In genomic region chr6:139923964-139924475, GRCh38 we compare ENCODE assay signal across 24 cellular contexts.
DNase-seq lines count a peak whose midpoint lies in the region; ATAC-seq lines count a peak whose summit lies in the region.
"Had no signal": no experiment of that assay in that cellular context is flagged by ENCODE, and none has a peak within 500 bp of the region (broad histone marks: within the 10 kb centered on the region; RNA-seq: fewer than 3 reads in every experiment).

No MANE protein-coding gene starts in this region.

- H3K9me3 Mint-ChIP-seq in dendritic cell treated with granulocyte-macrophage colony-stimulating factor and Interleukin-4, amounts not matched to agents 40 ng/mL and 50 ng/mL, for 4 days, result no peaks in the 10 kb centered on the region
- H3K9me3 Mint-ChIP-seq in natural killer cell treated with Interleukin-12 subunit alpha and Interleukin-12 subunit beta and Interleukin-15 and Interleukin-18, amount 100 ng/mL, for 72 hours, result no peaks in the 10 kb centered on the region
- H3K9me3 Mint-ChIP-seq: CD14-positive monocyte; CD8-positive, alpha-beta memory T cell had no signal

- no peak overlapping the region for H3K27ac ChIP-seq in SJCRH30
- H3K27ac ChIP-seq: 22Rv1 had no signal

- no peak for ATAC-seq in natural killer cell treated with Interleukin-12 subunit alpha and Interleukin-12 subunit beta and Interleukin-15 and Interleukin-18, amount 100 ng/mL, for 72 hours
- ATAC-seq: K562, PC-3, Right ventricle myocardium inferior had no signal

- peak; percentile 2 for DNase-seq in NCI-H1092 treated with DMSO at 0.1 percent for 48 hours (lab: John Stamatoyannopoulos, UW)
- no peak for DNase-seq in NCI-H1092 (lab: John Stamatoyannopoulos, UW)
- peak; percentile 96 for DNase-seq in foreskin melanocyte
- no peak for DNase-seq in natural killer cell treated with Interleukin-12 subunit alpha and Interleukin-12 subunit beta and Interleukin-15 and Interleukin-18, amount 100 ng/mL, for 72 hours (ENCODE audit: low spot score)
- DNase-seq in SJCRH30, result no peak
- no peak for DNase-seq in retina
- DNase-seq in amniotic stem cell (lab: John Stamatoyannopoulos, UW), result no peak
- DNase-seq: BE2C; CD8-positive, alpha-beta memory T cell; DMS153; DND-41; Kasumi-1; NCI-H1105 treated with DMSO at 0.1 percent for 48 hours; NCI-H146; NCI-H1930; NCI-H2107; NCI-H524; NCI-H748 treated with DMSO at 0.1 percent for 48 hours; PC-3 had no signal

- H3K4me1 Mint-ChIP-seq in dendritic cell treated with granulocyte-macrophage colony-stimulating factor and Interleukin-4, amounts not matched to agents 40 ng/mL and 50 ng/mL, for 4 days (ENCODE audit: low read depth), result peaks cover 64% of the 10 kb centered on the region
- H3K4me1 Mint-ChIP-seq in natural killer cell treated with Interleukin-12 subunit alpha and Interleukin-12 subunit beta and Interleukin-15 and Interleukin-18, amount 100 ng/mL, for 72 hours (ENCODE audit: low read depth in 2 of 2), result peaks cover 0 to 7% of the 10 kb centered on the region in 2 donors

- H3K4me1 ChIP-seq in SJCRH30, result peaks cover 19% of the 10 kb centered on the region

- H3K4me3 Mint-ChIP-seq in dendritic cell treated with granulocyte-macrophage colony-stimulating factor and Interleukin-4, amounts not matched to agents 40 ng/mL and 50 ng/mL, for 4 days, result no peak overlapping the region
- H3K4me3 Mint-ChIP-seq in natural killer cell treated with Interleukin-12 subunit alpha and Interleukin-12 subunit beta and Interleukin-15 and Interleukin-18, amount 100 ng/mL, for 72 hours, result no peak overlapping the region
- H3K4me3 Mint-ChIP-seq: CD14-positive monocyte; CD8-positive, alpha-beta memory T cell had no signal

- intact Hi-C loops in dendritic cell treated with granulocyte-macrophage colony-stimulating factor and Interleukin-4, amounts not matched to agents 40 ng/mL and 50 ng/mL, for 4 days (cut with micrococcal nuclease), result no loop called here

- H3K27me3 Mint-ChIP-seq in dendritic cell treated with granulocyte-macrophage colony-stimulating factor and Interleukin-4, amounts not matched to agents 40 ng/mL and 50 ng/mL, for 4 days, result no peaks in the 10 kb centered on the region
- H3K27me3 Mint-ChIP-seq in natural killer cell treated with Interleukin-12 subunit alpha and Interleukin-12 subunit beta and Interleukin-15 and Interleukin-18, amount 100 ng/mL, for 72 hours, result peaks cover 21 to 30% of the 10 kb centered on the region in 2 donors

- H3K4me3 ChIP-seq in SJCRH30, result no peak overlapping the region
- H3K4me3 ChIP-seq: K562 had no signal

- H3K27ac Mint-ChIP-seq in dendritic cell treated with granulocyte-macrophage colony-stimulating factor and Interleukin-4, amounts not matched to agents 40 ng/mL and 50 ng/mL, for 4 days, result peak overlapping the region; percentile 26
- H3K27ac Mint-ChIP-seq in natural killer cell treated with Interleukin-12 subunit alpha and Interleukin-12 subunit beta and Interleukin-15 and Interleukin-18, amount 100 ng/mL, for 72 hours, result no peak overlapping the region
- H3K27ac Mint-ChIP-seq: CD8-positive, alpha-beta memory T cell had no signal

- no peaks in the 10 kb centered on the region for H3K36me3 Mint-ChIP-seq in dendritic cell treated with granulocyte-macrophage colony-stimulating factor and Interleukin-4, amounts not matched to agents 40 ng/mL and 50 ng/mL, for 4 days (ENCODE audit: low read depth)
- no peaks in the 10 kb centered on the region for H3K36me3 Mint-ChIP-seq in natural killer cell treated with Interleukin-12 subunit alpha and Interleukin-12 subunit beta and Interleukin-15 and Interleukin-18, amount 100 ng/mL, for 72 hours
- H3K36me3 Mint-ChIP-seq: CD14-positive monocyte; CD8-positive, alpha-beta memory T cell had no signal

- no peaks in the 10 kb centered on the region for H3K36me3 ChIP-seq in SJCRH30
- H3K36me3 ChIP-seq: BE2C had no signal

- no peaks in the 10 kb centered on the region for H3K27me3 ChIP-seq in SJCRH30
- H3K27me3 ChIP-seq: BE2C had no signal

- H3K9me3 ChIP-seq in SJCRH30 (replicated peaks), result no peaks in the 10 kb centered on the region
- H3K9me3 ChIP-seq: BE2C had no signal

Comparison
In these comparisons a context has a peak if more than half of its experiments do, and no peak if none do; other contexts are left out.
1. DNase-seq: peak in NCI-H1092 treated with DMSO at 0.1 percent for 48 hours (single experiment) and foreskin melanocyte (single experiment); none in NCI-H1092 (single experiment), natural killer cell treated with Interleukin-12 subunit alpha and Interleukin-12 subunit beta and Interleukin-15 and Interleukin-18, amount 100 ng/mL, for 72 hours (single experiment), SJCRH30 (0 of 2), retina (single experiment) and amniotic stem cell (single experiment).